8 cellular contexts compared by ENCODE assay signal in genomic region chr16:67661101-67661661, GRCh38. TPM values are rescaled to one million over a fixed set of nuclear protein-coding genes. Genes with fewer than 3 reads are reported as not detected.
DNase-seq lines count a peak whose midpoint lies in the region; ATAC-seq and TF ChIP-seq lines count a peak whose summit lies in the region.

No MANE protein-coding gene starts in this region.

- peak overlapping the region; percentile 78 to 94 (median 92) for H3K4me3 Mint-ChIP-seq in CD8-positive, alpha-beta memory T cell
- peak overlapping the region; percentile 89 for H3K4me3 Mint-ChIP-seq in activated CD8-positive, alpha-beta T cell treated with anti-CD3 and anti-CD28 coated beads, Interleukin-2, amount 10 ng/mL, durations not matched to agents 7 days and 5 days

- no peak for TF ChIP-seq EP300 in gastroesophageal sphincter (IDR thresholded peaks at IDR 0.05)

- DNase-seq in CD8-positive, alpha-beta memory T cell = no peak
- DNase-seq in activated CD8-positive, alpha-beta T cell treated with anti-CD3 and anti-CD28 coated beads, Interleukin-2, amount 10 ng/mL, durations not matched to agents 7 days and 5 days = peak; percentile 52
- DNase-seq in pons (ENCODE audit: low spot score) (peak; percentile 34), NK-92 (lab: John Stamatoyannopoulos, UW; ENCODE audit: unreplicated experiment) (no peak)

- H3K36me3 Mint-ChIP-seq in CD8-positive, alpha-beta memory T cell = peaks cover 0 to 34% (median 0%) of the 10 kb centered on the region in 3 donors
- peaks cover 12% of the 10 kb centered on the region for H3K36me3 Mint-ChIP-seq in activated CD8-positive, alpha-beta T cell treated with anti-CD3 and anti-CD28 coated beads, Interleukin-2, amount 10 ng/mL, durations not matched to agents 7 days and 5 days (ENCODE audit: low read depth)

- H3K4me1 ChIP-seq in CD8-positive, alpha-beta memory T cell (ENCODE audit: insufficient read depth, low read length) = peaks cover 30% of the 10 kb centered on the region
- H3K4me1 ChIP-seq in gastroesophageal sphincter = peaks cover 0 to 47% (median 23%) of the 10 kb centered on the region in 3 donors

- TF ChIP-seq POLR2A in gastroesophageal sphincter (IDR thresholded peaks at IDR 0.05) = no peak

- POLR2A ChIA-PET in CD8-positive, alpha-beta memory T cell (lab: Charles Lee) = interaction anchor here (1.4 to 2.6 kb wide), 3 partner anchors 16 to 146 kb away, joined by 9 to 24 read pairs (median 16); partner anchors contain the start of genes CARMIL2, CTCF, RANBP10 and TSNAXIP1
- POLR2A ChIA-PET in activated CD8-positive, alpha-beta T cell treated with anti-CD3 and anti-CD28 coated beads, Interleukin-2, amount 10 ng/mL, durations not matched to agents 7 days and 5 days (lab: Charles Lee) = interaction anchor here (2.5 to 5.2 kb wide), 3 partner anchors 13 to 119 kb away, joined by 7 to 71 read pairs (median 35); partner anchors contain the start of genes CARMIL2 and CTCF

- peak overlapping the region; percentile 60 for H3K4me3 ChIP-seq in CD8-positive, alpha-beta memory T cell (ENCODE audit: low read length)
- H3K4me3 ChIP-seq in gastroesophageal sphincter = peak overlapping the region; percentile 36 to 89

- H3K27ac ChIP-seq in CD8-positive, alpha-beta memory T cell (ENCODE audit: low read depth, low read length) = peak overlapping the region; percentile 98
- H3K27ac ChIP-seq in gastroesophageal sphincter = peak overlapping the region; percentile 77 to 98 (median 96)

- CTCF ChIA-PET in CD8-positive, alpha-beta memory T cell (lab: Charles Lee) = interaction anchor here (1.0 to 4.4 kb wide), 5 partner anchors 12 to 155 kb away, joined by 3 to 34 read pairs (median 5); partner anchors contain the start of genes CARMIL2 and CTCF
- CTCF ChIA-PET in activated CD8-positive, alpha-beta T cell treated with anti-CD3 and anti-CD28 coated beads, Interleukin-2, amount 10 ng/mL, durations not matched to agents 7 days and 5 days (lab: Charles Lee) = interaction anchor here (1.2 to 4.9 kb wide), 5 partner anchors 11 to 140 kb away, joined by 3 to 50 read pairs (median 30); partner anchors contain the start of gene CARMIL2

- no peaks in the 10 kb centered on the region for H3K9me3 Mint-ChIP-seq in CD8-positive, alpha-beta memory T cell
- H3K9me3 Mint-ChIP-seq in activated CD8-positive, alpha-beta T cell treated with anti-CD3 and anti-CD28 coated beads, Interleukin-2, amount 10 ng/mL, durations not matched to agents 7 days and 5 days (ENCODE audit: insufficient read depth) = no peaks in the 10 kb centered on the region

- 0% methylated on average over 7 of the region's 38 CpGs; no CpG with 5 or more reads in 1 of the 2 donors for WGBS in gastroesophageal sphincter (ENCODE audit: low coverage in 1 of 2), 2 donors

- peaks cover 14 to 39% (median 17%) of the 10 kb centered on the region in 3 donors for H3K4me1 Mint-ChIP-seq in CD8-positive, alpha-beta memory T cell
- H3K4me1 Mint-ChIP-seq in activated CD8-positive, alpha-beta T cell treated with anti-CD3 and anti-CD28 coated beads, Interleukin-2, amount 10 ng/mL, durations not matched to agents 7 days and 5 days (ENCODE audit: low read depth) = peaks cover 33% of the 10 kb centered on the region

- no peaks in the 10 kb centered on the region for H3K36me3 ChIP-seq in CD8-positive, alpha-beta memory T cell (ENCODE audit: insufficient read depth, low read length)
- peaks cover 0 to 55% of the 10 kb centered on the region in 2 donors for H3K36me3 ChIP-seq in gastroesophageal sphincter

- no peaks in the 10 kb centered on the region for H3K9me3 ChIP-seq in CD8-positive, alpha-beta memory T cell (ENCODE audit: low read length)
- H3K9me3 ChIP-seq in gastroesophageal sphincter = no peaks in the 10 kb centered on the region

- H3K27me3 ChIP-seq in CD8-positive, alpha-beta memory T cell (ENCODE audit: insufficient read depth, low read length, poor library complexity, severe bottlenecking) = no peaks in the 10 kb centered on the region
- no peaks in the 10 kb centered on the region for H3K27me3 ChIP-seq in gastroesophageal sphincter

- H3K27me3 Mint-ChIP-seq in CD8-positive, alpha-beta memory T cell = peaks cover 0 to 3% of the 10 kb centered on the region in 2 donors
- H3K27me3 Mint-ChIP-seq in activated CD8-positive, alpha-beta T cell treated with anti-CD3 and anti-CD28 coated beads, Interleukin-2, amount 10 ng/mL, durations not matched to agents 7 days and 5 days (ENCODE audit: low read depth) = no peaks in the 10 kb centered on the region

- peak overlapping the region; percentile 84 to 99 (median 94) for H3K27ac Mint-ChIP-seq in CD8-positive, alpha-beta memory T cell
- peak overlapping the region; percentile 86 for H3K27ac Mint-ChIP-seq in activated CD8-positive, alpha-beta T cell treated with anti-CD3 and anti-CD28 coated beads, Interleukin-2, amount 10 ng/mL, durations not matched to agents 7 days and 5 days

- ATAC-seq in HG03039 (IDR thresholded peaks at IDR 0.05; ENCODE audit: unreplicated experiment) (peak; percentile 6), gastroesophageal sphincter (no peak), HG03378 (IDR thresholded peaks at IDR 0.05; ENCODE audit: unreplicated experiment) (no peak), GM18511 (IDR thresholded peaks at IDR 0.05; ENCODE audit: unreplicated experiment) (no peak)
- peak; percentile 2 for ATAC-seq in activated CD8-positive, alpha-beta T cell treated with anti-CD3 and anti-CD28 coated beads, Interleukin-2, amount 10 ng/mL, durations not matched to agents 7 days and 5 days

- no peak for TF ChIP-seq CTCF in gastroesophageal sphincter (IDR thresholded peaks at IDR 0.05)

RNA-seq across cellular contexts. Expression of gene PARD6A, which starts 0.4 kb away (rescaled TPM):
- total RNA-seq in CD8-positive, alpha-beta memory T cell = 10 to 100 TPM; 16.7 to 18.3 TPM
- 14.7 TPM for polyA plus RNA-seq in CD8-positive, alpha-beta memory T cell
- 10 to 100 TPM; 13.2 to 14.7 TPM for total RNA-seq in activated CD8-positive, alpha-beta T cell treated with anti-CD3 and anti-CD28 coated beads, Interleukin-2, amount 10 ng/mL, durations not matched to agents 7 days and 5 days
- total RNA-seq in gastroesophageal sphincter = 10 to 100 TPM in 1 of 4 donors, 1 to 10 TPM in 3; 5.9 to 13.4 (median 6.5) TPM

RNA-seq across cellular contexts. Expression of gene ACD, which starts 1.1 kb away (rescaled TPM):
- 10 to 100 TPM; 79.1 to 81.7 TPM for total RNA-seq in CD8-positive, alpha-beta memory T cell
- 55.6 TPM for polyA plus RNA-seq in CD8-positive, alpha-beta memory T cell
- 10 to 100 TPM; 51.4 to 51.6 TPM for total RNA-seq in activated CD8-positive, alpha-beta T cell treated with anti-CD3 and anti-CD28 coated beads, Interleukin-2, amount 10 ng/mL, durations not matched to agents 7 days and 5 days
- 10 to 100 TPM; 20.9 to 33.7 (median 24.4) TPM for total RNA-seq in gastroesophageal sphincter

RNA-seq across cellular contexts. Expression of gene ENKD1, which starts 5.4 kb away (rescaled TPM):
- total RNA-seq in CD8-positive, alpha-beta memory T cell = 10 to 100 TPM; 15.1 to 15.6 TPM
- polyA plus RNA-seq in CD8-positive, alpha-beta memory T cell = 1.7 TPM
- 1 to 10 TPM; 7.0 TPM for total RNA-seq in activated CD8-positive, alpha-beta T cell treated with anti-CD3 and anti-CD28 coated beads, Interleukin-2, amount 10 ng/mL, durations not matched to agents 7 days and 5 days
- 10 to 100 TPM; 23.0 to 33.2 (median 28.9) TPM for total RNA-seq in gastroesophageal sphincter

RNA-seq across cellular contexts. Expression of gene C16orf86, which starts 5.4 kb away (rescaled TPM):
- total RNA-seq in CD8-positive, alpha-beta memory T cell = 1 to 10 TPM in 1 of 2 experiments, under 1 TPM in 1; 0.79 to 1.9 TPM
- polyA plus RNA-seq in CD8-positive, alpha-beta memory T cell = 2.7 TPM
- 1 to 10 TPM; 2.3 to 2.5 TPM for total RNA-seq in activated CD8-positive, alpha-beta T cell treated with anti-CD3 and anti-CD28 coated beads, Interleukin-2, amount 10 ng/mL, durations not matched to agents 7 days and 5 days
- total RNA-seq in gastroesophageal sphincter = 10 to 100 TPM in 1 of 4 donors, 1 to 10 TPM in 3; 3.6 to 12.9 (median 5.0) TPM

RNA-seq across cellular contexts. Expression of gene CARMIL2, which starts 16.2 kb away (rescaled TPM):
- total RNA-seq in CD8-positive, alpha-beta memory T cell = 100 to 1,000 TPM; 124 to 139 TPM
- polyA plus RNA-seq in CD8-positive, alpha-beta memory T cell = 24.5 TPM
- 100 to 1,000 TPM; 192 to 196 TPM for total RNA-seq in activated CD8-positive, alpha-beta T cell treated with anti-CD3 and anti-CD28 coated beads, Interleukin-2, amount 10 ng/mL, durations not matched to agents 7 days and 5 days
- 1 to 10 TPM in 1 of 4 donors, under 1 TPM in 2, not detected in 1; 0.46 to 2.8 (median 0.47) TPM for total RNA-seq in gastroesophageal sphincter

Comparison
In these comparisons a context has a peak if more than half of its experiments do, and no peak if none do; other contexts are left out.
1. DNase-seq: peak in activated CD8-positive, alpha-beta T cell treated with anti-CD3 and anti-CD28 coated beads, Interleukin-2, amount 10 ng/mL, durations not matched to agents 7 days and 5 days (single experiment) and pons (single experiment); none in CD8-positive, alpha-beta memory T cell (0 of 5) and NK-92 (single experiment).
2. ATAC-seq: peak in HG03039 (single experiment) and activated CD8-positive, alpha-beta T cell treated with anti-CD3 and anti-CD28 coated beads, Interleukin-2, amount 10 ng/mL, durations not matched to agents 7 days and 5 days (single experiment); none in gastroesophageal sphincter (single experiment), HG03378 (single experiment) and GM18511 (single experiment).